Comparison of ENCODE assay signal across 8 cellular contexts in genomic region chr10:62803993-62804383, GRCh38. TPM values are rescaled to one million over a fixed set of nuclear protein-coding genes. Genes with fewer than 3 reads are reported as not detected.
DNase-seq lines count a peak whose midpoint lies in the region; TF ChIP-seq lines count a peak whose summit lies in the region.

No MANE protein-coding gene starts in this region.

- H3K27me3 ChIP-seq in SJSA1 (replicated peaks) = peaks cover 3% of the 10 kb centered on the region; the same call in 1 of the 2 replicates
- H3K27me3 ChIP-seq in sigmoid colon = no peaks in the 10 kb centered on the region

- no peaks in the 10 kb centered on the region for H3K9me3 ChIP-seq in SJSA1 (replicated peaks)
- H3K9me3 ChIP-seq in sigmoid colon = no peaks in the 10 kb centered on the region

- TF ChIP-seq EP300 in sigmoid colon (IDR thresholded peaks at IDR 0.05) = no peak

- intact Hi-C loops in sigmoid colon (cut with DNase I) = loop anchor here (2.0 to 10.0 kb wide), 6 partner anchors 15 to 921 kb away; partner anchors contain the start of gene NRBF2

- H3K27ac ChIP-seq in SJSA1 = peak overlapping the region; percentile 88
- H3K27ac ChIP-seq in sigmoid colon = peak overlapping the region; percentile 91 to 95 (median 94)

- DNase-seq in DMS79 treated with DMSO at 0.1 percent for 48 hours (lab: John Stamatoyannopoulos, UW) (peak; percentile 7), DMS79 (lab: John Stamatoyannopoulos, UW) (no peak), SJSA1 (ENCODE audit: low read depth in 1 of 2, low spot score in 2 of 2) (no peak), fibroblast of the aortic adventitia (ENCODE audit: low read depth) (no peak), sigmoid colon (no peak), OCI-M2 (lab: John Stamatoyannopoulos, UW; ENCODE audit: unreplicated experiment) (no peak), NOMO-1 treated with DMSO at 0.1 percent for 48 hours (lab: John Stamatoyannopoulos, UW; ENCODE audit: unreplicated experiment) (no peak), islet precursor cell (no peak)

- TF ChIP-seq POLR2A in sigmoid colon (IDR thresholded peaks at IDR 0.05) = no peak

- H3K4me1 ChIP-seq in SJSA1 (replicated peaks) (peaks cover 21% of the 10 kb centered on the region), sigmoid colon (peaks cover 0 to 40% (median 38%) of the 10 kb centered on the region in 4 donors)

- H3K36me3 ChIP-seq in SJSA1 = peaks cover 33% of the 10 kb centered on the region
- no peaks in the 10 kb centered on the region for H3K36me3 ChIP-seq in sigmoid colon

- TF ChIP-seq CTCF in fibroblast of the aortic adventitia (IDR thresholded peaks at IDR 0.05; ENCODE audit: insufficient read depth, low read length) (no peak), sigmoid colon (IDR thresholded peaks at IDR 0.05) (no peak)

- H3K4me3 ChIP-seq in SJSA1 (peak overlapping the region; percentile 90), fibroblast of the aortic adventitia (ENCODE audit: low read depth, low read length) (peak overlapping the region; percentile 97), sigmoid colon (peak overlapping the region; percentile 78 to 85 (median 78))

- WGBS in sigmoid colon, 2 donors = 33 to 47% methylated on average over 10 of the region's 10 CpGs

RNA-seq across cellular contexts. Expression of gene ADO, which starts 0.5 kb away (rescaled TPM):
- 36.9 and 39.5 TPM in 2 replicates for total RNA-seq in SJSA1 (2014; rRNA removed; shearing (Covaris generic))
- total RNA-seq in fibroblast of the aortic adventitia (ENCODE audit: low replicate concordance) (11.0 and 22.0 TPM in 2 replicates), sigmoid colon (10 to 100 TPM; 13.0 to 18.9 (median 18.0) TPM)
- polyA plus RNA-seq in sigmoid colon = 1 to 10 TPM; 5.4 to 8.1 (median 7.4) TPM

RNA-seq across cellular contexts. Expression of gene EGR2, which starts 12.2 kb away (rescaled TPM):
- not detected in 2 replicates for total RNA-seq in SJSA1 (2014; rRNA removed; shearing (Covaris generic))
- total RNA-seq in fibroblast of the aortic adventitia (ENCODE audit: low replicate concordance) (0.90 TPM in 1 of 2 replicates, not detected in the other), sigmoid colon (1 to 10 TPM; 1.7 to 3.4 (median 1.8) TPM)
- polyA plus RNA-seq in sigmoid colon = 1 to 10 TPM in 2 of 3 donors, under 1 TPM in 1; 0.23 to 2.2 (median 1.8) TPM
